Comparison of ENCODE assay signal across 8 cellular contexts in the genomic region with DNA sequence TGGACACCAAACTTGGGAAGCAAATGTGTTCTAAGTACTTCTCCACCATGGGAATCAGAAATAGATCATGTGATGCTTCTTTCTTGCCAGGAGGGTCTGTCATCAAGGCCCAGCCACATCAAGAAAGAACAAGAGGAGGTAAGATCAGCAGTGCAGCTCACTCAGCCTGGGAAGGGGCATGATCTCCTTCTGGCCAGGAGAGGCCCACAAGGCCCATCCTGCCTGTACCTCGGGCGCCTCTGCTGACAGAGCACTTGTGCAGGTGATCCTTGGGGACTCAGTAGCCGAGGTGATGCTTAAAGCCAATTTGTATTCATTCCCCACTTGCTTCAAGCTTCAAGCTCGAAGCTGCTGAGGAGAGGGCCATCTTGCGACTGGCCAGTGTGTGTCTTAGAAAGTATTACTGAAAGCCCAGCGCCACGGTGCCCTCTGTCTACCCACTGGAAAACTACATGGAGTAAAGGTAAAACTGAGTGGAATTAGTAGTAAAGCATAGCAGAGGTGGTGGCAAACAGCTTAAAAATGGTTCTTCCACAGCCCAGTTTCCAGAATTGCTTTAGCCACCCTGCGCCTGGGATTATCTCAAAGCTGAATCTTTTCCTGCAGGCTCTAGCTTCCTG.
DNase-seq lines count a peak whose midpoint lies in the region; ATAC-seq and TF ChIP-seq lines count a peak whose summit lies in the region.

No MANE protein-coding gene starts in this region.

- peaks cover 13% of the 10 kb centered on the region for H3K36me3 Mint-ChIP-seq in stimulated activated memory B cell treated with anti-CD40 and anti-IgM and Interleukin-4, amounts not matched to agents 10 μg/mL and 1 μg/mL and 100 μg/mL, for 72 hours

- no peak overlapping the region for H3K4me3 Mint-ChIP-seq in stimulated activated memory B cell treated with anti-CD40 and anti-IgM and Interleukin-4, amounts not matched to agents 10 μg/mL and 1 μg/mL and 100 μg/mL, for 72 hours

- no peaks in the 10 kb centered on the region for H3K4me1 ChIP-seq in HEK293 (ENCODE audit: control insufficient read depth, insufficient read depth, low read length)

- H3K27ac Mint-ChIP-seq in stimulated activated memory B cell treated with anti-CD40 and anti-IgM and Interleukin-4, amounts not matched to agents 10 μg/mL and 1 μg/mL and 100 μg/mL, for 72 hours = no peak overlapping the region

- peaks cover 5% of the 10 kb centered on the region for H3K4me1 Mint-ChIP-seq in stimulated activated memory B cell treated with anti-CD40 and anti-IgM and Interleukin-4, amounts not matched to agents 10 μg/mL and 1 μg/mL and 100 μg/mL, for 72 hours

- DNase-seq in AG04449 (ENCODE audit: low read depth, low spot score) (no peak), amygdala (lab: John Stamatoyannopoulos, UW) (peak in 37 of 56 donors; percentile 14 to 79 (median 43)), iris pigment epithelial cell (ENCODE audit: low read depth) (peak; percentile 45)
- no peak for DNase-seq in stimulated activated CD4-positive, alpha-beta T cell treated with anti-CD3 and anti-CD28 coated beads, Interleukin-4, amount 100 ng/mL, for 4 hours

- CTCF ChIA-PET in AG04449 (lab: Yijun Ruan, JAX) = interaction anchor here (0.6 to 2.7 kb wide), 17 partner anchors 8 to 118 kb away, joined by 3 to 22 read pairs (median 5); no protein-coding TSS in a partner anchor
- CTCF ChIA-PET in HEK293 (lab: Yijun Ruan, JAX) = interaction anchor here (1.0 to 1.8 kb wide), 5 partner anchors 9 to 116 kb away, joined by 3 to 7 read pairs (median 4); no protein-coding TSS in a partner anchor

- no peaks in the 10 kb centered on the region for H3K9me3 ChIP-seq in HEK293 (ENCODE audit: control insufficient read depth, insufficient read depth, low read depth, low read length)

- no peak overlapping the region for H3K27ac ChIP-seq in HEK293 (ENCODE audit: extremely low read depth, low read depth, low read length)

- peaks cover 8 to 28% of the 10 kb centered on the region in 2 experiments; a peak in 1 of 3 replicates for H3K36me3 ChIP-seq in HEK293 (ENCODE audit: control insufficient read depth in 2 of 2, insufficient read depth in 1 of 2, low read length in 2 of 2)

- POLR2A ChIA-PET in AG04449 (lab: Yijun Ruan, JAX) (no interaction called here), HEK293 (lab: Yijun Ruan, JAX) (no interaction called here)

- H3K9me3 Mint-ChIP-seq in stimulated activated memory B cell treated with anti-CD40 and anti-IgM and Interleukin-4, amounts not matched to agents 10 μg/mL and 1 μg/mL and 100 μg/mL, for 72 hours = no peaks in the 10 kb centered on the region

- no peak for ATAC-seq in stimulated activated memory B cell treated with anti-CD40 and anti-IgM and Interleukin-4, amounts not matched to agents 10 μg/mL and 1 μg/mL and 100 μg/mL, for 72 hours
- ATAC-seq in HG02588 (IDR thresholded peaks at IDR 0.05; ENCODE audit: unreplicated experiment) = no peak
- no peak for ATAC-seq in HG03565 (IDR thresholded peaks at IDR 0.05; ENCODE audit: unreplicated experiment)

- TF ChIP-seq CTCF in AG04449 (IDR thresholded peaks at IDR 0.05; ENCODE audit: insufficient read depth, low read length, missing control alignments) = peak; percentile 45
- peak; percentile 37 for TF ChIP-seq CTCF in HEK293 (tag by site-specific recombination; IDR thresholded peaks at IDR 0.05)

- H3K4me3 ChIP-seq in AG04449 (ENCODE audit: low read depth, low read length) (no peak overlapping the region), HEK293 (ENCODE audit: low read depth, low read length) (no peak overlapping the region)

- peaks cover 29% of the 10 kb centered on the region for H3K27me3 Mint-ChIP-seq in stimulated activated memory B cell treated with anti-CD40 and anti-IgM and Interleukin-4, amounts not matched to agents 10 μg/mL and 1 μg/mL and 100 μg/mL, for 72 hours

TF ChIP-seq in HEK293, 187 proteins besides CTCF, POLR2A, EP300 and RAD21:
- no peak for TF ChIP-seq ZNF24 (tag by site-specific recombination; IDR thresholded peaks at IDR 0.05)
- no peak for TF ChIP-seq TRIM28 (IDR thresholded peaks at IDR 0.05; ENCODE audit: borderline replicate concordance, low read length)
- TF ChIP-seq, protein P1, sequence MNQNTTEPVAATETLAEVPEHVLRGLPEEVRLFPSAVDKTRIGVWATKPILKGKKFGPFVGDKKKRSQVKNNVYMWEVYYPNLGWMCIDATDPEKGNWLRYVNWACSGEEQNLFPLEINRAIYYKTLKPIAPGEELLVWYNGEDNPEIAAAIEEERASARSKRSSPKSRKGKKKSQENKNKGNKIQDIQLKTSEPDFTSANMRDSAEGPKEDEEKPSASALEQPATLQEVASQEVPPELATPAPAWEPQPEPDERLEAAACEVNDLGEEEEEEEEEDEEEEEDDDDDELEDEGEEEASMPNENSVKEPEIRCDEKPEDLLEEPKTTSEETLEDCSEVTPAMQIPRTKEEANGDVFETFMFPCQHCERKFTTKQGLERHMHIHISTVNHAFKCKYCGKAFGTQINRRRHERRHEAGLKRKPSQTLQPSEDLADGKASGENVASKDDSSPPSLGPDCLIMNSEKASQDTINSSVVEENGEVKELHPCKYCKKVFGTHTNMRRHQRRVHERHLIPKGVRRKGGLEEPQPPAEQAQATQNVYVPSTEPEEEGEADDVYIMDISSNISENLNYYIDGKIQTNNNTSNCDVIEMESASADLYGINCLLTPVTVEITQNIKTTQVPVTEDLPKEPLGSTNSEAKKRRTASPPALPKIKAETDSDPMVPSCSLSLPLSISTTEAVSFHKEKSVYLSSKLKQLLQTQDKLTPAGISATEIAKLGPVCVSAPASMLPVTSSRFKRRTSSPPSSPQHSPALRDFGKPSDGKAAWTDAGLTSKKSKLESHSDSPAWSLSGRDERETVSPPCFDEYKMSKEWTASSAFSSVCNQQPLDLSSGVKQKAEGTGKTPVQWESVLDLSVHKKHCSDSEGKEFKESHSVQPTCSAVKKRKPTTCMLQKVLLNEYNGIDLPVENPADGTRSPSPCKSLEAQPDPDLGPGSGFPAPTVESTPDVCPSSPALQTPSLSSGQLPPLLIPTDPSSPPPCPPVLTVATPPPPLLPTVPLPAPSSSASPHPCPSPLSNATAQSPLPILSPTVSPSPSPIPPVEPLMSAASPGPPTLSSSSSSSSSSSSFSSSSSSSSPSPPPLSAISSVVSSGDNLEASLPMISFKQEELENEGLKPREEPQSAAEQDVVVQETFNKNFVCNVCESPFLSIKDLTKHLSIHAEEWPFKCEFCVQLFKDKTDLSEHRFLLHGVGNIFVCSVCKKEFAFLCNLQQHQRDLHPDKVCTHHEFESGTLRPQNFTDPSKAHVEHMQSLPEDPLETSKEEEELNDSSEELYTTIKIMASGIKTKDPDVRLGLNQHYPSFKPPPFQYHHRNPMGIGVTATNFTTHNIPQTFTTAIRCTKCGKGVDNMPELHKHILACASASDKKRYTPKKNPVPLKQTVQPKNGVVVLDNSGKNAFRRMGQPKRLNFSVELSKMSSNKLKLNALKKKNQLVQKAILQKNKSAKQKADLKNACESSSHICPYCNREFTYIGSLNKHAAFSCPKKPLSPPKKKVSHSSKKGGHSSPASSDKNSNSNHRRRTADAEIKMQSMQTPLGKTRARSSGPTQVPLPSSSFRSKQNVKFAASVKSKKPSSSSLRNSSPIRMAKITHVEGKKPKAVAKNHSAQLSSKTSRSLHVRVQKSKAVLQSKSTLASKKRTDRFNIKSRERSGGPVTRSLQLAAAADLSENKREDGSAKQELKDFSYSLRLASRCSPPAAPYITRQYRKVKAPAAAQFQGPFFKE (tag by site-specific recombination; IDR thresholded peaks at IDR 0.05; ENCODE audit: borderline replicate concordance) = no peak
- no peak for TF ChIP-seq ZNF202 (tag by site-specific recombination; IDR thresholded peaks at IDR 0.05; ENCODE audit: borderline replicate concordance)
- TF ChIP-seq, protein P2, sequence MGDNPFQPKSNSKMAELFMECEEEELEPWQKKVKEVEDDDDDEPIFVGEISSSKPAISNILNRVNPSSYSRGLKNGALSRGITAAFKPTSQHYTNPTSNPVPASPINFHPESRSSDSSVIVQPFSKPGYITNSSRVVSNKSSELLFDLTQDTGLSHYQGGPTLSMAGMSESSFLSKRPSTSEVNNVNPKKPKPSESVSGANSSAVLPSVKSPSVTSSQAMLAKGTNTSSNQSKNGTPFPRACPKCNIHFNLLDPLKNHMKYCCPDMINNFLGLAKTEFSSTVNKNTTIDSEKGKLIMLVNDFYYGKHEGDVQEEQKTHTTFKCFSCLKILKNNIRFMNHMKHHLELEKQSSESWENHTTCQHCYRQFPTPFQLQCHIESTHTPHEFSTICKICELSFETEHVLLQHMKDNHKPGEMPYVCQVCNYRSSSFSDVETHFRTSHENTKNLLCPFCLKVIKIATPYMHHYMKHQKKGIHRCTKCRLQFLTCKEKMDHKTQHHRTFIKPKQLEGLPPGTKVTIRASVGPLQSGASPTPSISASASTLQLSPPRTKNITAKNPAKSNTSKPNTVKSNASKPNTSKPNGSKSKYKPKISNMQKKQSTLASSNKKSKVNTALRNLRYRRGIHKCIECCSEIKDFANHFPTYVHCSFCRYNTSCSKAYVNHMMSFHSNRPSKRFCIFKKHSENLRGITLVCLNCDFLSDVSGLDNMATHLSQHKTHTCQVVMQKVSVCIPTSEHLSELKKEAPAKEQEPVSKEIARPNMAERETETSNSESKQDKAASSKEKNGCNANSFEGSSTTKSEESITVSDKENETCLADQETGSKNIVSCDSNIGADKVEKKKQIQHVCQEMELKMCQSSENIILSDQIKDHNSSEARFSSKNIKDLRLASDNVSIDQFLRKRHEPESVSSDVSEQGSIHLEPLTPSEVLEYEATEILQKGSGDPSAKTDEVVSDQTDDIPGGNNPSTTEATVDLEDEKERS (tag by site-specific recombination; IDR thresholded peaks at IDR 0.05) = no peak
- no peak for TF ChIP-seq ZNF624 (tag by site-specific recombination; IDR thresholded peaks at IDR 0.05)
- no peak for TF ChIP-seq OVOL3 (tag by site-specific recombination; IDR thresholded peaks at IDR 0.05)
- no peak for TF ChIP-seq ZNF664 (tag by site-specific recombination; IDR thresholded peaks at IDR 0.05)
- TF ChIP-seq ZNF423 (tag by site-specific recombination; IDR thresholded peaks at IDR 0.05) = no peak

Comparison
In these comparisons a context has a peak if more than half of its experiments do, and no peak if none do; other contexts are left out.
1. DNase-seq: peak in amygdala (37 of 56) and iris pigment epithelial cell (single experiment); none in AG04449 (single experiment) and stimulated activated CD4-positive, alpha-beta T cell treated with anti-CD3 and anti-CD28 coated beads, Interleukin-4, amount 100 ng/mL, for 4 hours (0 of 2).